ENCODE assay signal across 8 cellular contexts in genomic region chr10:114825513-114826253, GRCh38. TPM values are rescaled to one million over a fixed set of nuclear protein-coding genes. Genes with fewer than 3 reads are reported as not detected.
DNase-seq lines count a peak whose midpoint lies in the region; ATAC-seq and TF ChIP-seq lines count a peak whose summit lies in the region.

No MANE protein-coding gene starts in this region.

- ATAC-seq in GM21528 (IDR thresholded peaks at IDR 0.05; ENCODE audit: low FRiP score, unreplicated experiment), result peak; percentile 43
- ATAC-seq in GM23338, result no peak

- TF ChIP-seq CTCF in GM12865 (IDR thresholded peaks at IDR 0.05; ENCODE audit: insufficient read depth, low read depth, low read length, missing control alignments), result no peak
- no peak for TF ChIP-seq CTCF in GM23338 (conservative IDR thresholded peaks at IDR 0.05; ENCODE audit: low read depth in 2 of 2)

- H3K4me1 ChIP-seq in SJCRH30, result no peaks in the 10 kb centered on the region
- peaks cover 5% of the 10 kb centered on the region for H3K4me1 ChIP-seq in GM23338 (ENCODE audit: insufficient read depth)

- H3K27ac Mint-ChIP-seq in GM23338, result no peak overlapping the region

- no peaks in the 10 kb centered on the region for H3K9me2 ChIP-seq in GM23338 (ENCODE audit: insufficient read depth)

- H3K79me2 ChIP-seq in GM23338 (replicated peaks; ENCODE audit: insufficient read depth), result peaks cover 75% of the 10 kb centered on the region

- H3F3A ChIP-seq in GM23338 (replicated peaks; ENCODE audit: low read depth), result no peaks in the 10 kb centered on the region

- peaks cover 5% of the 10 kb centered on the region; the same call in 1 of the 2 replicates for H4K20me1 ChIP-seq in GM23338 (replicated peaks; ENCODE audit: insufficient read depth)

- H3K27ac ChIP-seq in SJCRH30 (no peak overlapping the region), GM23338 (ENCODE audit: low read depth) (no peak overlapping the region)

- H3K4me3 ChIP-seq in GM12865 (ENCODE audit: low read depth, low read length) (peak overlapping the region; percentile 76), SJCRH30 (no peak overlapping the region), GM23338 (no peak overlapping the region)

- no peak overlapping the region for H3K4me3 Mint-ChIP-seq in GM23338

- H3K4me1 Mint-ChIP-seq in GM23338, result peaks cover 22% of the 10 kb centered on the region

- H2AFZ ChIP-seq in GM23338, result no peak overlapping the region

- no peaks in the 10 kb centered on the region for H3K9me3 Mint-ChIP-seq in GM23338

- DNase-seq in GM12865 (ENCODE audit: low read depth), result peak; percentile 88
- peak; percentile 58 for DNase-seq in HT1080 (ENCODE audit: low read depth)
- DNase-seq in fibroblast of peridontal ligament (ENCODE audit: extremely low read depth), result peak; percentile 92
- no peak for DNase-seq in SJCRH30
- no peak for DNase-seq in D341Med (ENCODE audit: low spot score)
- no peak for DNase-seq in HuH-7 (ENCODE audit: low spot score)
- DNase-seq in GM23338 (ENCODE audit: low spot score), result no peak

- no peaks in the 10 kb centered on the region for H3K36me3 ChIP-seq in SJCRH30
- H3K36me3 ChIP-seq in GM23338 (ENCODE audit: insufficient read depth), result no peaks in the 10 kb centered on the region

- H3K27me3 Mint-ChIP-seq in GM23338 (ENCODE audit: insufficient read depth, low read depth, poor library complexity), result peaks cover 4% of the 10 kb centered on the region

- H3K4me2 ChIP-seq in GM23338, result no peak overlapping the region

- H3K9me3 ChIP-seq in SJCRH30 (replicated peaks), result no peaks in the 10 kb centered on the region

- H3K27me3 ChIP-seq in SJCRH30 (no peaks in the 10 kb centered on the region), GM23338 (ENCODE audit: insufficient read depth) (no peaks in the 10 kb centered on the region)

- H3K36me3 Mint-ChIP-seq in GM23338 (ENCODE audit: low read depth), result peaks cover 3% of the 10 kb centered on the region; the same call in 2 of the 3 replicates

TF ChIP-seq in GM23338, 12 proteins besides CTCF, POLR2A, EP300 and RAD21 (continues in another document):
- TF ChIP-seq ZNF331 (CRISPR knock-in tag; IDR thresholded peaks at IDR 0.05; ENCODE audit: low read depth), result no peak
- TF ChIP-seq JUNB (IDR thresholded peaks at IDR 0.05; ENCODE audit: unreplicated experiment), result no peak
- no peak for TF ChIP-seq REST (IDR thresholded peaks at IDR 0.05; ENCODE audit: unreplicated experiment)
- no peak for TF ChIP-seq ZNF114 (CRISPR knock-in tag; IDR thresholded peaks at IDR 0.05)
- TF ChIP-seq NANOG (IDR thresholded peaks at IDR 0.05; ENCODE audit: borderline replicate concordance), result no peak
- TF ChIP-seq ZNF462 (CRISPR knock-in tag; IDR thresholded peaks at IDR 0.05), result no peak
- TF ChIP-seq ETS1 (IDR thresholded peaks at IDR 0.05), result no peak
- no peak for TF ChIP-seq EZH2 (IDR thresholded peaks at IDR 0.05; ENCODE audit: low read depth, unreplicated experiment)
- TF ChIP-seq POLR2AphosphoS5 (IDR thresholded peaks at IDR 0.05; ENCODE audit: low read depth), result no peak
- TF ChIP-seq CREB1 (CRISPR knock-in tag; IDR thresholded peaks at IDR 0.05; ENCODE audit: low read depth), result no peak

RNA-seq across cellular contexts. Expression of gene FHIP2A, which starts 4.1 kb away (rescaled TPM):
- 3.5 and 8.5 TPM in 2 replicates for total RNA-seq in HT1080 (2014; rRNA removed; shearing (Covaris generic))
- 8.1 and 11.0 TPM in 2 replicates for polyA plus RNA-seq in HT1080 (2015; cell fraction: cytosol; rRNA removed)
- 30.5 and 37.2 TPM in 2 replicates for polyA plus RNA-seq in HT1080 (2015; cell fraction: nucleus; rRNA removed)
- 10.9 and 11.1 TPM in 2 replicates for total RNA-seq in SJCRH30 (2014; rRNA removed; shearing (Covaris generic))
- total RNA-seq in GM23338 (2014; rRNA removed; shearing (Covaris generic)), result 11.8 and 13.7 TPM in 2 replicates
- 6.1 and 6.7 TPM in 2 replicates for polyA plus RNA-seq in GM23338 (2016; fragmentation: Nextera tagmentation; extraction: Ambion mirVana)

Comparison
In these comparisons a context has a peak if more than half of its experiments do, and no peak if none do; other contexts are left out.
1. DNase-seq: peak in GM12865 (single experiment), HT1080 (single experiment) and fibroblast of peridontal ligament (single experiment); none in SJCRH30 (0 of 2), D341Med (single experiment), HuH-7 (single experiment) and GM23338 (single experiment).